ENCODE assay signal across 30 cellular contexts in the genomic region with DNA sequence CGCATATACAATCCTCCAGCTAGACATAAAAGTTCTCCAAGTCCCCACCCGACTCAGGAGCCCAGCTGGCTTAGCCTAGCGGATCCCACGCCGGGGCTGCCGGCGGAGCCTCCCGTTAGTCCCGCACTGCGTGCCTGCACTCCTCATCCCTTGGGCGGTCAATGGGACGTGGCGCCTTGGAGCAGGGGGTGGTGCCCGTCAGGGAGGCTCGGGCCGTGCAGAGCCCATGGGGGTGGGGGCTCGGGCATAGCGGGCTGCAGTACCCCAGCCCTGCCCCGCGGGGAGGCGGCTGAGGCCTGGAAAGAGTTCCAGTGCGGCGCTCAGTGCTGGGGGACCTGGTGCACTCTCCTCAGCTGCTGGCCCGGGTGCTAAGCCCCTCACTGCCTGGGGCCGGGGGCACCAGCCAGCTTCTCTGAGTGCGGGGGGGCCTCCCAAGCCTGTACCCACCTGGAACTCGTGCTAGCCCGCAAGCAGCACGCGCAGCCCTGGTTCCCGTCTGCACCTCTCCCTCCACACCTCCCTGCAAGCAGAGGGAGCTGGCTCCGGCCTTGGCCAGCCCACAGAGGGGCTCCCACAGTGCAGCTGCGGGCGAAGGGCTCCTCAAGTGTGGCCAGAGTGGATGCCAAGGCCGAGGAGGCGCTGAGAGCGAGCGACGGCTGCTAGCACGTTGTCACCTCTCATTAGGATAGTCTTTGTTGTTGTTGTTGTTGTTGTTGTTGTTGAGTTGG. TPM values are rescaled to one million over a fixed set of nuclear protein-coding genes. Genes with fewer than 3 reads are reported as not detected.
"Had no signal": no experiment of that assay in that cellular context is flagged by ENCODE, and none has a peak within 500 bp of the region (broad histone marks: within the 10 kb centered on the region; RNA-seq: fewer than 3 reads in every experiment).

No MANE protein-coding gene starts in this region.

- H3K36me3 ChIP-seq: adrenal gland, SJSA1 had no signal

- H3K27me3 Mint-ChIP-seq: activated CD4-positive, alpha-beta memory T cell treated with anti-CD3 and anti-CD28 coated beads for 36 hours; brain had no signal

- H3K27ac ChIP-seq: adrenal gland, SJSA1 had no signal

- H3K9me3 ChIP-seq: adrenal gland, SJSA1, SK-N-SH had no signal

- ATAC-seq: activated CD4-positive, CD25-positive, alpha-beta regulatory T cell treated with anti-CD3 and anti-CD28 coated beads, Interleukin-2, amount 50 U/mL, for 24 hours; activated naive CD4-positive, alpha-beta T cell treated with anti-CD3 and anti-CD28 coated beads, Interleukin-2, amount 50 U/mL, for 72 hours; activated T-cell treated with anti-CD3 and anti-CD28 coated beads, Interleukin-2, amount 50 U/mL, for 4 hours; Panc1; WTC11 had no signal

- H3K9me3 Mint-ChIP-seq: activated T-cell treated with anti-CD3 and anti-CD28 coated beads, Interleukin-2, amount 50 U/mL, for 4 hours; activated T-helper 1 cell treated with anti-CD3 and anti-CD28 coated beads, Interleukin-12 subunit alpha, Interleukin-12 subunit beta, Interleukin-2, Interleukin-4 antibody, amounts not matched to agents 30 ng/mL and 10 ng/mL and 1 ng/mL, durations not matched to agents 14 hours and 24 hours and 36 hours had no signal

- H3K4me3 ChIP-seq: adrenal gland, SJSA1 had no signal

- DNase-seq: activated CD4-positive, alpha-beta memory T cell treated with anti-CD3 and anti-CD28 coated beads for 36 hours; activated CD4-positive, alpha-beta T cell treated with anti-CD3 and anti-CD28 coated beads for 4 hours; activated CD4-positive, alpha-beta T cell treated with anti-CD3 and anti-CD28 coated beads, Interleukin-2, amount 50 U/mL, for 1 hour; activated CD8-positive, alpha-beta memory T cell treated with anti-CD3 and anti-CD28 coated beads, Interleukin-2, amount 50 U/mL, for 4 hours; activated gamma-delta T cell treated with Interleukin-2 at 50 U/mL for 16 hours; activated naive CD4-positive, alpha-beta T cell treated with anti-CD3 and anti-CD28 coated beads for 36 hours; activated T-cell treated with anti-CD3 and anti-CD28 coated beads for 4 hours; activated T-cell treated with anti-CD3 and anti-CD28 coated beads, Interleukin-2, amount 50 U/mL, for 4 hours; adrenal gland; Karpas-422; KBM-7; NCI-H1105; NCI-H1417 treated with DMSO at 0.1 percent for 48 hours; NCI-H187 treated with DMSO at 0.1 percent for 48 hours; NCI-H2081; NCI-H226; NCI-H524 treated with DMSO at 0.1 percent for 48 hours; SHP77 treated with DMSO at 0.1 percent for 48 hours; SK-N-SH had no signal

- H3K4me1 Mint-ChIP-seq: brain, WTC11 had no signal

- H3K36me3 Mint-ChIP-seq: activated CD4-positive, alpha-beta memory T cell treated with anti-CD3 and anti-CD28 coated beads for 36 hours; activated naive CD4-positive, alpha-beta T cell treated with anti-CD3 and anti-CD28 coated beads, Interleukin-2, amount 50 U/mL, for 72 hours; brain; WTC11 had no signal

- H3K4me1 ChIP-seq: adrenal gland, SJSA1 had no signal

- H3K27me3 ChIP-seq: adrenal gland, SJSA1 had no signal

- H3K27ac Mint-ChIP-seq: activated CD4-positive, alpha-beta memory T cell treated with anti-CD3 and anti-CD28 coated beads for 36 hours; activated naive CD4-positive, alpha-beta T cell treated with anti-CD3 and anti-CD28 coated beads for 36 hours; activated naive CD4-positive, alpha-beta T cell treated with anti-CD3 and anti-CD28 coated beads, Interleukin-2, amount 50 U/mL, for 72 hours; activated T-helper 1 cell treated with anti-CD3 and anti-CD28 coated beads, Interleukin-12 subunit alpha, Interleukin-12 subunit beta, Interleukin-2, Interleukin-4 antibody, amounts not matched to agents 30 ng/mL and 10 ng/mL and 1 ng/mL, durations not matched to agents 14 hours and 24 hours and 36 hours; brain; T-helper 1 cell treated with Interleukin-12 subunit alpha and Interleukin-12 subunit beta and Interleukin-4 antibody, amounts not matched to agents 30 μg/mL and 1 μg/mL, for 36 hours; T-helper 2 cell treated with Interferon-gamma antibody and Interleukin-4, amounts not matched to agents 5 μg/mL and 100 μg/mL, for 36 hours; WTC11 had no signal

- H3K4me3 Mint-ChIP-seq: activated CD4-positive, alpha-beta memory T cell treated with anti-CD3 and anti-CD28 coated beads for 36 hours; activated naive CD4-positive, alpha-beta T cell treated with anti-CD3 and anti-CD28 coated beads for 36 hours; activated T-cell treated with anti-CD3 and anti-CD28 coated beads, Interleukin-2, amount 50 U/mL, for 4 hours; activated T-helper 1 cell treated with anti-CD3 and anti-CD28 coated beads, Interleukin-12 subunit alpha, Interleukin-12 subunit beta, Interleukin-2, Interleukin-4 antibody, amounts not matched to agents 30 ng/mL and 10 ng/mL and 1 ng/mL, durations not matched to agents 14 hours and 24 hours and 36 hours; brain; T-helper 1 cell treated with Interleukin-12 subunit alpha and Interleukin-12 subunit beta and Interleukin-4 antibody, amounts not matched to agents 30 μg/mL and 1 μg/mL, for 36 hours; T-helper 2 cell treated with Interferon-gamma antibody and Interleukin-4, amounts not matched to agents 5 μg/mL and 100 μg/mL, for 36 hours; WTC11 had no signal

RNA-seq across cellular contexts. Expression of gene UTS2B, which starts 13.3 kb away (rescaled TPM):
- total RNA-seq: activated CD4-positive, alpha-beta memory T cell treated with anti-CD3 and anti-CD28 coated beads for 36 hours; activated naive CD4-positive, alpha-beta T cell treated with anti-CD3 and anti-CD28 coated beads for 36 hours; activated naive CD4-positive, alpha-beta T cell treated with anti-CD3 and anti-CD28 coated beads, Interleukin-2, amount 50 U/mL, for 72 hours; activated T-cell treated with anti-CD3 and anti-CD28 coated beads, Interleukin-2, amount 50 U/mL, for 4 hours; activated T-helper 1 cell treated with anti-CD3 and anti-CD28 coated beads, Interleukin-12 subunit alpha, Interleukin-12 subunit beta, Interleukin-2, Interleukin-4 antibody, amounts not matched to agents 30 ng/mL and 10 ng/mL and 1 ng/mL, durations not matched to agents 14 hours and 24 hours and 36 hours; bronchial epithelial cell; RPMI7951; WTC11 had no signal
